ENCODE assay signal across 1 cellular context in the genomic region with DNA sequence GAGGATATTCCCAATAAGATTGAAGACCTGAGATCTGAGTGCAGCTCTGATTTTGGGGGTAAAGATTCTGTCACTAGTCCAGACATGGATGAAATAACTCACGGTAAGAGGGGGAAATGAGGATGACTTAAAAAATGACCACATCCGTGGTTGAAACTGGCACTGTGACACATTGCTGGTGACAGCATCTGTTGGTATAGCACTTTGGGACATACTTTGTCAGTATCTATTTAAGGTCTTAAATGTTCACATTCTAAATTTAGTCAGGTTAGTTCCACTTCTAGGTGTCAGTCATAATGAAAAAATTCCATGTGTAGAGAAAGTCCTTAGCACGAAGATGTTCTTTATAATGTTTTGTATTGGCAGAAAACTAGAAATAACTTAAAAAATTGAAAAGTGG.
TF ChIP-seq lines count a peak whose summit lies in the region.

No MANE protein-coding gene starts in this region.

TF ChIP-seq in GM12878, 131 proteins besides CTCF, POLR2A, EP300 and RAD21 (continued from another document and continues in another):
- TF ChIP-seq, protein P1, sequence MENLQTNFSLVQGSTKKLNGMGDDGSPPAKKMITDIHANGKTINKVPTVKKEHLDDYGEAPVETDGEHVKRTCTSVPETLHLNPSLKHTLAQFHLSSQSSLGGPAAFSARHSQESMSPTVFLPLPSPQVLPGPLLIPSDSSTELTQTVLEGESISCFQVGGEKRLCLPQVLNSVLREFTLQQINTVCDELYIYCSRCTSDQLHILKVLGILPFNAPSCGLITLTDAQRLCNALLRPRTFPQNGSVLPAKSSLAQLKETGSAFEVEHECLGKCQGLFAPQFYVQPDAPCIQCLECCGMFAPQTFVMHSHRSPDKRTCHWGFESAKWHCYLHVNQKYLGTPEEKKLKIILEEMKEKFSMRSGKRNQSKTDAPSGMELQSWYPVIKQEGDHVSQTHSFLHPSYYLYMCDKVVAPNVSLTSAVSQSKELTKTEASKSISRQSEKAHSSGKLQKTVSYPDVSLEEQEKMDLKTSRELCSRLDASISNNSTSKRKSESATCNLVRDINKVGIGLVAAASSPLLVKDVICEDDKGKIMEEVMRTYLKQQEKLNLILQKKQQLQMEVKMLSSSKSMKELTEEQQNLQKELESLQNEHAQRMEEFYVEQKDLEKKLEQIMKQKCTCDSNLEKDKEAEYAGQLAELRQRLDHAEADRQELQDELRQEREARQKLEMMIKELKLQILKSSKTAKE (IDR thresholded peaks at IDR 0.05; ENCODE audit: low read depth, poor library complexity, severe bottlenecking): peak; percentile 73
- TF ChIP-seq, protein P2, sequence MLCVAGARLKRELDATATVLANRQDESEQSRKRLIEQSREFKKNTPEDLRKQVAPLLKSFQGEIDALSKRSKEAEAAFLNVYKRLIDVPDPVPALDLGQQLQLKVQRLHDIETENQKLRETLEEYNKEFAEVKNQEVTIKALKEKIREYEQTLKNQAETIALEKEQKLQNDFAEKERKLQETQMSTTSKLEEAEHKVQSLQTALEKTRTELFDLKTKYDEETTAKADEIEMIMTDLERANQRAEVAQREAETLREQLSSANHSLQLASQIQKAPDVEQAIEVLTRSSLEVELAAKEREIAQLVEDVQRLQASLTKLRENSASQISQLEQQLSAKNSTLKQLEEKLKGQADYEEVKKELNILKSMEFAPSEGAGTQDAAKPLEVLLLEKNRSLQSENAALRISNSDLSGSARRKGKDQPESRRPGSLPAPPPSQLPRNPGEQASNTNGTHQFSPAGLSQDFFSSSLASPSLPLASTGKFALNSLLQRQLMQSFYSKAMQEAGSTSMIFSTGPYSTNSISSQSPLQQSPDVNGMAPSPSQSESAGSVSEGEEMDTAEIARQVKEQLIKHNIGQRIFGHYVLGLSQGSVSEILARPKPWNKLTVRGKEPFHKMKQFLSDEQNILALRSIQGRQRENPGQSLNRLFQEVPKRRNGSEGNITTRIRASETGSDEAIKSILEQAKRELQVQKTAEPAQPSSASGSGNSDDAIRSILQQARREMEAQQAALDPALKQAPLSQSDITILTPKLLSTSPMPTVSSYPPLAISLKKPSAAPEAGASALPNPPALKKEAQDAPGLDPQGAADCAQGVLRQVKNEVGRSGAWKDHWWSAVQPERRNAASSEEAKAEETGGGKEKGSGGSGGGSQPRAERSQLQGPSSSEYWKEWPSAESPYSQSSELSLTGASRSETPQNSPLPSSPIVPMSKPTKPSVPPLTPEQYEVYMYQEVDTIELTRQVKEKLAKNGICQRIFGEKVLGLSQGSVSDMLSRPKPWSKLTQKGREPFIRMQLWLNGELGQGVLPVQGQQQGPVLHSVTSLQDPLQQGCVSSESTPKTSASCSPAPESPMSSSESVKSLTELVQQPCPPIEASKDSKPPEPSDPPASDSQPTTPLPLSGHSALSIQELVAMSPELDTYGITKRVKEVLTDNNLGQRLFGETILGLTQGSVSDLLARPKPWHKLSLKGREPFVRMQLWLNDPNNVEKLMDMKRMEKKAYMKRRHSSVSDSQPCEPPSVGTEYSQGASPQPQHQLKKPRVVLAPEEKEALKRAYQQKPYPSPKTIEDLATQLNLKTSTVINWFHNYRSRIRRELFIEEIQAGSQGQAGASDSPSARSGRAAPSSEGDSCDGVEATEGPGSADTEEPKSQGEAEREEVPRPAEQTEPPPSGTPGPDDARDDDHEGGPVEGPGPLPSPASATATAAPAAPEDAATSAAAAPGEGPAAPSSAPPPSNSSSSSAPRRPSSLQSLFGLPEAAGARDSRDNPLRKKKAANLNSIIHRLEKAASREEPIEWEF (IDR thresholded peaks at IDR 0.05; ENCODE audit: insufficient replicate concordance, low read depth, low read length): no peak
- TF ChIP-seq EED (IDR thresholded peaks at IDR 0.05; ENCODE audit: low read depth): peak; percentile 96
- no peak for TF ChIP-seq ZZZ3 (IDR thresholded peaks at IDR 0.05; ENCODE audit: control insufficient read depth, insufficient read length, low read depth)
- TF ChIP-seq IKZF2 (IDR thresholded peaks at IDR 0.05): peak; percentile 76 to 84
- TF ChIP-seq NBN (IDR thresholded peaks at IDR 0.05): no peak
- no peak for TF ChIP-seq SUPT20H (IDR thresholded peaks at IDR 0.05; ENCODE audit: borderline replicate concordance, control insufficient read depth, low read depth, low read length)
- TF ChIP-seq TCF7 (IDR thresholded peaks at IDR 0.05; ENCODE audit: borderline replicate concordance): peak; percentile 41; the same call in 1 of the 2 replicates
- TF ChIP-seq PAX8 (IDR thresholded peaks at IDR 0.05): no peak
- TF ChIP-seq SMARCA5 (IDR thresholded peaks at IDR 0.05): no peak
- peak; percentile 75 for TF ChIP-seq MEF2B (IDR thresholded peaks at IDR 0.05; ENCODE audit: partially characterized antibody, poor library complexity, severe bottlenecking)
- TF ChIP-seq ZNF384 (IDR thresholded peaks at IDR 0.05; ENCODE audit: borderline replicate concordance, low read depth, low read length): no peak
- TF ChIP-seq CREM (IDR thresholded peaks at IDR 0.05; ENCODE audit: low read depth): peak; percentile 93
- TF ChIP-seq TCF3 (IDR thresholded peaks at IDR 0.05; ENCODE audit: borderline replicate concordance, insufficient read depth, low read depth, low read length): peak; percentile 86; the same call in 1 of the 2 replicates
- TF ChIP-seq, protein P3, sequence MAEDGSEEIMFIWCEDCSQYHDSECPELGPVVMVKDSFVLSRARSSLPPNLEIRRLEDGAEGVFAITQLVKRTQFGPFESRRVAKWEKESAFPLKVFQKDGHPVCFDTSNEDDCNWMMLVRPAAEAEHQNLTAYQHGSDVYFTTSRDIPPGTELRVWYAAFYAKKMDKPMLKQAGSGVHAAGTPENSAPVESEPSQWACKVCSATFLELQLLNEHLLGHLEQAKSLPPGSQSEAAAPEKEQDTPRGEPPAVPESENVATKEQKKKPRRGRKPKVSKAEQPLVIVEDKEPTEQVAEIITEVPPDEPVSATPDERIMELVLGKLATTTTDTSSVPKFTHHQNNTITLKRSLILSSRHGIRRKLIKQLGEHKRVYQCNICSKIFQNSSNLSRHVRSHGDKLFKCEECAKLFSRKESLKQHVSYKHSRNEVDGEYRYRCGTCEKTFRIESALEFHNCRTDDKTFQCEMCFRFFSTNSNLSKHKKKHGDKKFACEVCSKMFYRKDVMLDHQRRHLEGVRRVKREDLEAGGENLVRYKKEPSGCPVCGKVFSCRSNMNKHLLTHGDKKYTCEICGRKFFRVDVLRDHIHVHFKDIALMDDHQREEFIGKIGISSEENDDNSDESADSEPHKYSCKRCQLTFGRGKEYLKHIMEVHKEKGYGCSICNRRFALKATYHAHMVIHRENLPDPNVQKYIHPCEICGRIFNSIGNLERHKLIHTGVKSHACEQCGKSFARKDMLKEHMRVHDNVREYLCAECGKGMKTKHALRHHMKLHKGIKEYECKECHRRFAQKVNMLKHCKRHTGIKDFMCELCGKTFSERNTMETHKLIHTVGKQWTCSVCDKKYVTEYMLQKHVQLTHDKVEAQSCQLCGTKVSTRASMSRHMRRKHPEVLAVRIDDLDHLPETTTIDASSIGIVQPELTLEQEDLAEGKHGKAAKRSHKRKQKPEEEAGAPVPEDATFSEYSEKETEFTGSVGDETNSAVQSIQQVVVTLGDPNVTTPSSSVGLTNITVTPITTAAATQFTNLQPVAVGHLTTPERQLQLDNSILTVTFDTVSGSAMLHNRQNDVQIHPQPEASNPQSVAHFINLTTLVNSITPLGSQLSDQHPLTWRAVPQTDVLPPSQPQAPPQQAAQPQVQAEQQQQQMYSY (CRISPR knock-in tag; IDR thresholded peaks at IDR 0.05): no peak
- peak; percentile 76 for TF ChIP-seq CBX5 (IDR thresholded peaks at IDR 0.05; ENCODE audit: low read depth)
- TF ChIP-seq RCOR1 (conservative IDR thresholded peaks at IDR 0.05; ENCODE audit: low read depth, low read length): no peak
- no peak for TF ChIP-seq YBX1 (IDR thresholded peaks at IDR 0.05)
- peak; percentile 76; the same call in 1 of the 2 replicates for TF ChIP-seq EZH2 (IDR thresholded peaks at IDR 0.05; ENCODE audit: borderline replicate concordance, control insufficient read depth, low read depth, low read length)
- no peak for TF ChIP-seq GATAD2B (conservative IDR thresholded peaks at IDR 0.05; ENCODE audit: low read depth)
- TF ChIP-seq, protein P4, sequence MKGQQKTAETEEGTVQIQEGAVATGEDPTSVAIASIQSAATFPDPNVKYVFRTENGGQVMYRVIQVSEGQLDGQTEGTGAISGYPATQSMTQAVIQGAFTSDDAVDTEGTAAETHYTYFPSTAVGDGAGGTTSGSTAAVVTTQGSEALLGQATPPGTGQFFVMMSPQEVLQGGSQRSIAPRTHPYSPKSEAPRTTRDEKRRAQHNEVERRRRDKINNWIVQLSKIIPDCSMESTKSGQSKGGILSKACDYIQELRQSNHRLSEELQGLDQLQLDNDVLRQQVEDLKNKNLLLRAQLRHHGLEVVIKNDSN (IDR thresholded peaks at IDR 0.05; ENCODE audit: borderline replicate concordance, extremely low read length, insufficient read depth, low read depth, low read length): no peak
- TF ChIP-seq, protein P5, sequence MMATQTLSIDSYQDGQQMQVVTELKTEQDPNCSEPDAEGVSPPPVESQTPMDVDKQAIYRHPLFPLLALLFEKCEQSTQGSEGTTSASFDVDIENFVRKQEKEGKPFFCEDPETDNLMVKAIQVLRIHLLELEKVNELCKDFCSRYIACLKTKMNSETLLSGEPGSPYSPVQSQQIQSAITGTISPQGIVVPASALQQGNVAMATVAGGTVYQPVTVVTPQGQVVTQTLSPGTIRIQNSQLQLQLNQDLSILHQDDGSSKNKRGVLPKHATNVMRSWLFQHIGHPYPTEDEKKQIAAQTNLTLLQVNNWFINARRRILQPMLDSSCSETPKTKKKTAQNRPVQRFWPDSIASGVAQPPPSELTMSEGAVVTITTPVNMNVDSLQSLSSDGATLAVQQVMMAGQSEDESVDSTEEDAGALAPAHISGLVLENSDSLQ (IDR thresholded peaks at IDR 0.05): peak; percentile 89
- no peak for TF ChIP-seq ZNF207 (IDR thresholded peaks at IDR 0.05; ENCODE audit: borderline replicate concordance)
- TF ChIP-seq SMAD5 (IDR thresholded peaks at IDR 0.05; ENCODE audit: low read depth): no peak
- peak; percentile 70; the same call in 1 of the 2 replicates for TF ChIP-seq ZBED1 (IDR thresholded peaks at IDR 0.05; ENCODE audit: borderline replicate concordance)
- TF ChIP-seq KAT2A (conservative IDR thresholded peaks at IDR 0.05; ENCODE audit: control insufficient read depth, low read depth, low read length): no peak
- peak; percentile 100 for TF ChIP-seq RUNX3 (IDR thresholded peaks at IDR 0.05; ENCODE audit: low read length)
- TF ChIP-seq, protein P6, sequence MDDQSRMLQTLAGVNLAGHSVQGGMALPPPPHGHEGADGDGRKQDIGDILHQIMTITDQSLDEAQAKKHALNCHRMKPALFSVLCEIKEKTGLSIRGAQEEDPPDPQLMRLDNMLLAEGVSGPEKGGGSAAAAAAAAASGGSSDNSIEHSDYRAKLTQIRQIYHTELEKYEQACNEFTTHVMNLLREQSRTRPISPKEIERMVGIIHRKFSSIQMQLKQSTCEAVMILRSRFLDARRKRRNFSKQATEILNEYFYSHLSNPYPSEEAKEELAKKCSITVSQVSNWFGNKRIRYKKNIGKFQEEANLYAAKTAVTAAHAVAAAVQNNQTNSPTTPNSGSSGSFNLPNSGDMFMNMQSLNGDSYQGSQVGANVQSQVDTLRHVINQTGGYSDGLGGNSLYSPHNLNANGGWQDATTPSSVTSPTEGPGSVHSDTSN (IDR thresholded peaks at IDR 0.05; ENCODE audit: insufficient replicate concordance, low read depth, low read length): no peak
- TF ChIP-seq, protein P7, sequence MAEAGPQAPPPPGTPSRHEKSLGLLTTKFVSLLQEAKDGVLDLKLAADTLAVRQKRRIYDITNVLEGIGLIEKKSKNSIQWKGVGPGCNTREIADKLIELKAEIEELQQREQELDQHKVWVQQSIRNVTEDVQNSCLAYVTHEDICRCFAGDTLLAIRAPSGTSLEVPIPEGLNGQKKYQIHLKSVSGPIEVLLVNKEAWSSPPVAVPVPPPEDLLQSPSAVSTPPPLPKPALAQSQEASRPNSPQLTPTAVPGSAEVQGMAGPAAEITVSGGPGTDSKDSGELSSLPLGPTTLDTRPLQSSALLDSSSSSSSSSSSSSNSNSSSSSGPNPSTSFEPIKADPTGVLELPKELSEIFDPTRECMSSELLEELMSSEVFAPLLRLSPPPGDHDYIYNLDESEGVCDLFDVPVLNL (IDR thresholded peaks at IDR 0.05; ENCODE audit: low read depth, low read length): no peak
- peak; percentile 44; the same call in 1 of the 2 replicates for TF ChIP-seq DPF2 (IDR thresholded peaks at IDR 0.05)
- peak; percentile 91 for TF ChIP-seq IRF4 (IDR thresholded peaks at IDR 0.05; ENCODE audit: low read depth, low read length)
- TF ChIP-seq SIN3A (IDR thresholded peaks at IDR 0.05; ENCODE audit: low read depth, low read length): no peak
- TF ChIP-seq, protein P8, sequence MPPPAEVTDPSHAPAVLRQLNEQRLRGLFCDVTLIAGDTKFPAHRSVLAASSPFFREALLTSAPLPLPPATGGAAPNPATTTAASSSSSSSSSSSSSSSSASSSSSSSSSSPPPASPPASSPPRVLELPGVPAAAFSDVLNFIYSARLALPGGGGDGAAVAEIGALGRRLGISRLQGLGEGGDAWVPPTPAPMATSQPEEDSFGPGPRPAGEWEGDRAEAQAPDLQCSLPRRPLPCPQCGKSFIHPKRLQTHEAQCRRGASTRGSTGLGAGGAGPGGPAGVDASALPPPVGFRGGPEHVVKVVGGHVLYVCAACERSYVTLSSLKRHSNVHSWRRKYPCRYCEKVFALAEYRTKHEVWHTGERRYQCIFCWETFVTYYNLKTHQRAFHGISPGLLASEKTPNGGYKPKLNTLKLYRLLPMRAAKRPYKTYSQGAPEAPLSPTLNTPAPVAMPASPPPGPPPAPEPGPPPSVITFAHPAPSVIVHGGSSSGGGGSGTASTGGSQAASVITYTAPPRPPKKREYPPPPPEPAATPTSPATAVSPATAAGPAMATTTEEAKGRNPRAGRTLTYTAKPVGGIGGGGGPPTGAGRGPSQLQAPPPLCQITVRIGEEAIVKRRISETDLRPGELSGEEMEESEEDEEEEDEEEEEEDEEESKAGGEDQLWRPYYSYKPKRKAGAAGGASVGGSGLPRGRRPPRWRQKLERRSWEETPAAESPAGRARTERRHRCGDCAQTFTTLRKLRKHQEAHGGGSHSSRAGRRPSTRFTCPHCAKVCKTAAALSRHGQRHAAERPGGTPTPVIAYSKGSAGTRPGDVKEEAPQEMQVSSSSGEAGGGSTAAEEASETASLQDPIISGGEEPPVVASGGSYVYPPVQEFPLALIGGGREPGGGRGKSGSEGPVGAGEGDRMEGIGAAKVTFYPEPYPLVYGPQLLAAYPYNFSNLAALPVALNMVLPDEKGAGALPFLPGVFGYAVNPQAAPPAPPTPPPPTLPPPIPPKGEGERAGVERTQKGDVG (CRISPR knock-in tag; IDR thresholded peaks at IDR 0.05): no peak
- TF ChIP-seq ZNF622 (IDR thresholded peaks at IDR 0.05): no peak
- TF ChIP-seq SREBF2 (IDR thresholded peaks at IDR 0.05; ENCODE audit: low read length): no peak
- no peak for TF ChIP-seq RB1 (IDR thresholded peaks at IDR 0.05; ENCODE audit: borderline replicate concordance)
